14 cellular contexts compared by ENCODE assay signal in genomic region chr2:161995553-161996016, GRCh38.
DNase-seq lines count a peak whose midpoint lies in the region; ATAC-seq and TF ChIP-seq lines count a peak whose summit lies in the region.
"Had no signal": no experiment of that assay in that cellular context is flagged by ENCODE, and none has a peak within 500 bp of the region (broad histone marks: within the 10 kb centered on the region; RNA-seq: fewer than 3 reads in every experiment).

No MANE protein-coding gene starts in this region.

- POLR2A ChIA-PET in CD8-positive, alpha-beta memory T cell (lab: Charles Lee), result no interaction called here
- POLR2A ChIA-PET in activated CD4-positive, alpha-beta memory T cell treated with anti-CD3 and anti-CD28 coated beads, Interleukin-2, amount 10 ng/mL, durations not matched to agents 7 days and 5 days (lab: Charles Lee), result interaction anchor here (1.9 to 11.0 kb wide), 8 partner anchors 9 to 77 kb away, joined by 5 to 242 read pairs (median 52); partner anchors contain the start of gene DPP4
- POLR2A ChIA-PET in OCI-LY7 (lab: Charles Lee), result interaction anchor here (0.9 kb wide), 1 partner anchor 17 kb away, joined by 3 read pairs; no protein-coding TSS in a partner anchor

- H4K20me1 ChIP-seq in DND-41 (ENCODE audit: insufficient read depth, low read length) (no peaks in the 10 kb centered on the region), OCI-LY7 (ENCODE audit: insufficient read depth, low read length) (no peaks in the 10 kb centered on the region)
- H4K20me1 ChIP-seq: BLaER1 had no signal

- ATAC-seq in DND-41 (ENCODE audit: insufficient read depth, low read depth) (peak; percentile 16), left colon (peak; percentile 91), psoas muscle (no peak)
- ATAC-seq: stimulated activated naive B cell treated with anti-CD40 and anti-IgM and Interleukin-4, amounts not matched to agents 10 μg/mL and 1 μg/mL and 100 μg/mL, for 72 hours had no signal

- H3K27me3 Mint-ChIP-seq in CD8-positive, alpha-beta memory T cell, result no peaks in the 10 kb centered on the region
- no peaks in the 10 kb centered on the region for H3K27me3 Mint-ChIP-seq in activated CD4-positive, alpha-beta memory T cell treated with anti-CD3 and anti-CD28 coated beads, Interleukin-2, amount 10 ng/mL, durations not matched to agents 7 days and 5 days

- H3K4me3 Mint-ChIP-seq in CD8-positive, alpha-beta memory T cell, result peak overlapping the region in 6 of 7 donors; percentile 75 to 84 (median 80)
- H3K4me3 Mint-ChIP-seq in activated CD4-positive, alpha-beta memory T cell treated with anti-CD3 and anti-CD28 coated beads, Interleukin-2, amount 10 ng/mL, durations not matched to agents 7 days and 5 days, result peak overlapping the region; percentile 61
- H3K4me3 Mint-ChIP-seq: stimulated activated naive B cell treated with anti-CD40 and anti-IgM and Interleukin-4, amounts not matched to agents 10 μg/mL and 1 μg/mL and 100 μg/mL, for 72 hours had no signal

- peaks cover 60% of the 10 kb centered on the region for H3K4me1 ChIP-seq in CD8-positive, alpha-beta memory T cell (ENCODE audit: insufficient read depth, low read length)
- H3K4me1 ChIP-seq in DND-41 (ENCODE audit: insufficient read depth, low read length), result peaks cover 98% of the 10 kb centered on the region
- no peaks in the 10 kb centered on the region for H3K4me1 ChIP-seq in psoas muscle
- no peaks in the 10 kb centered on the region for H3K4me1 ChIP-seq in OCI-LY7 (ENCODE audit: insufficient read depth, low read length, poor library complexity, severe bottlenecking)
- H3K4me1 ChIP-seq: sigmoid colon had no signal

- no peak overlapping the region for H3K27ac ChIP-seq in CD8-positive, alpha-beta memory T cell (ENCODE audit: low read depth, low read length)
- peak overlapping the region; percentile 100 for H3K27ac ChIP-seq in DND-41 (ENCODE audit: low read length)
- H3K27ac ChIP-seq in psoas muscle, result no peak overlapping the region
- H3K27ac ChIP-seq in OCI-LY7 (ENCODE audit: low read depth, low read length, poor library complexity, severe bottlenecking), result no peak overlapping the region
- H3K27ac ChIP-seq: BLaER1, sigmoid colon had no signal

- H3K4me1 Mint-ChIP-seq in CD8-positive, alpha-beta memory T cell, result peaks cover 53 to 69% (median 69%) of the 10 kb centered on the region in 3 donors
- peaks cover 81% of the 10 kb centered on the region for H3K4me1 Mint-ChIP-seq in activated CD4-positive, alpha-beta memory T cell treated with anti-CD3 and anti-CD28 coated beads, Interleukin-2, amount 10 ng/mL, durations not matched to agents 7 days and 5 days

- peak overlapping the region; percentile 79 for H3K9ac ChIP-seq in DND-41 (ENCODE audit: low read depth, low read length)
- H3K9ac ChIP-seq: BLaER1 had no signal

- peak overlapping the region; percentile 58 for H3K4me2 ChIP-seq in DND-41 (ENCODE audit: insufficient read depth, low read length)
- H3K4me2 ChIP-seq in OCI-LY7 (ENCODE audit: low read length), result no peak overlapping the region
- H3K4me2 ChIP-seq: BLaER1 had no signal

- CTCF ChIA-PET in CD8-positive, alpha-beta memory T cell (lab: Charles Lee), result interaction anchor here (1.3 to 1.9 kb wide), 2 partner anchors 12 to 42 kb away, joined by 4 to 7 read pairs; no protein-coding TSS in a partner anchor
- CTCF ChIA-PET in activated CD4-positive, alpha-beta memory T cell treated with anti-CD3 and anti-CD28 coated beads, Interleukin-2, amount 10 ng/mL, durations not matched to agents 7 days and 5 days (lab: Charles Lee), result interaction anchor here (1.0 to 3.2 kb wide), 7 partner anchors 9 to 127 kb away, joined by 3 to 18 read pairs (median 7); no protein-coding TSS in a partner anchor
- CTCF ChIA-PET in OCI-LY7 (lab: Charles Lee; ENCODE audit: unreplicated experiment), result no interaction called here

- intact Hi-C loops in left colon (cut with DNase I, micrococcal nuclease) (no loop called here), psoas muscle (cut with DNase I) (no loop called here), OCI-LY7 (cut with micrococcal nuclease; ENCODE audit: unreplicated experiment) (no loop called here)

- H3K9me2 ChIP-seq in OCI-LY7 (ENCODE audit: insufficient read depth, low read length), result no peaks in the 10 kb centered on the region

- no peaks in the 10 kb centered on the region for H3K9me3 Mint-ChIP-seq in CD8-positive, alpha-beta memory T cell
- H3K9me3 Mint-ChIP-seq in activated CD4-positive, alpha-beta memory T cell treated with anti-CD3 and anti-CD28 coated beads, Interleukin-2, amount 10 ng/mL, durations not matched to agents 7 days and 5 days, result no peaks in the 10 kb centered on the region
- H3K9me3 Mint-ChIP-seq: stimulated activated naive B cell treated with anti-CD40 and anti-IgM and Interleukin-4, amounts not matched to agents 10 μg/mL and 1 μg/mL and 100 μg/mL, for 72 hours had no signal

- H2AFZ ChIP-seq in DND-41 (ENCODE audit: low read depth, low read length) (no peak overlapping the region), OCI-LY7 (ENCODE audit: low read length) (no peak overlapping the region)

- H3K79me2 ChIP-seq in DND-41 (ENCODE audit: insufficient read depth, low read length) (peaks cover 45% of the 10 kb centered on the region), OCI-LY7 (ENCODE audit: insufficient read depth, low read depth, low read length) (no peaks in the 10 kb centered on the region)

- H3K27me3 ChIP-seq in CD8-positive, alpha-beta memory T cell (ENCODE audit: insufficient read depth, low read length, poor library complexity, severe bottlenecking), result no peaks in the 10 kb centered on the region
- H3K27me3 ChIP-seq in DND-41 (ENCODE audit: insufficient read depth, low read length, poor library complexity) (no peaks in the 10 kb centered on the region), psoas muscle (ENCODE audit: insufficient read depth in 3 of 3, low read length in 2 of 3) (peaks cover 0 to 4% (median 0%) of the 10 kb centered on the region in 3 donors)
- H3K27me3 ChIP-seq: BLaER1, sigmoid colon had no signal

- DNase-seq in CD8-positive, alpha-beta memory T cell, result no peak
- DNase-seq in DND-41, result peak; percentile 54
- DNase-seq in activated CD4-positive, alpha-beta memory T cell treated with anti-CD3 and anti-CD28 coated beads, Interleukin-2, amount 10 ng/mL, durations not matched to agents 7 days and 5 days, result peak; percentile 36
- no peak for DNase-seq in left colon
- DNase-seq in NCI-H1048 (lab: John Stamatoyannopoulos, UW), result no peak
- no peak for DNase-seq in psoas muscle
- DNase-seq in OCI-LY7 (ENCODE audit: low spot score), result no peak
- DNase-seq: NCI-H1092; NCI-H510A treated with DMSO at 0.1 percent for 48 hours; sigmoid colon; stimulated activated naive B cell treated with anti-CD40 and anti-IgM and Interleukin-4, amounts not matched to agents 10 μg/mL and 1 μg/mL and 100 μg/mL, for 72 hours; T-helper 9 cell had no signal

- TF ChIP-seq CTCF in DND-41 (IDR thresholded peaks at IDR 0.05; ENCODE audit: borderline replicate concordance, extremely low read depth, low read length, poor library complexity, severe bottlenecking), result no peak
- no peak for TF ChIP-seq CTCF in psoas muscle (IDR thresholded peaks at IDR 0.05)
- TF ChIP-seq CTCF in OCI-LY7 (conservative IDR thresholded peaks at IDR 0.05; ENCODE audit: low read length), result no peak

- peak overlapping the region; percentile 22 for H3K4me3 ChIP-seq in CD8-positive, alpha-beta memory T cell (ENCODE audit: low read length)
- H3K4me3 ChIP-seq in DND-41 (ENCODE audit: low read depth in 1 of 2, low read length in 2 of 2) (peak overlapping the region in 1 of 2 experiments; percentile 38; a peak in 2 of 4 replicates), psoas muscle (no peak overlapping the region), OCI-LY7 (ENCODE audit: low read depth, low read length, poor library complexity, severe bottlenecking) (no peak overlapping the region)
- H3K4me3 ChIP-seq: BLaER1, lung, sigmoid colon had no signal

- no TSS peak for BruUV-seq in OCI-LY7 (replicated peaks; lab: Mats Ljungman, UMichigan)

- H3K27ac Mint-ChIP-seq in CD8-positive, alpha-beta memory T cell, result peak overlapping the region; percentile 75 to 96 (median 91)
- H3K27ac Mint-ChIP-seq in activated CD4-positive, alpha-beta memory T cell treated with anti-CD3 and anti-CD28 coated beads, Interleukin-2, amount 10 ng/mL, durations not matched to agents 7 days and 5 days, result peak overlapping the region; percentile 100
- H3K27ac Mint-ChIP-seq: stimulated activated naive B cell treated with anti-CD40 and anti-IgM and Interleukin-4, amounts not matched to agents 10 μg/mL and 1 μg/mL and 100 μg/mL, for 72 hours had no signal

- H3K9me3 ChIP-seq in CD8-positive, alpha-beta memory T cell (ENCODE audit: low read length), result no peaks in the 10 kb centered on the region
- H3K9me3 ChIP-seq in DND-41 (ENCODE audit: insufficient read depth, low read length, severe bottlenecking), result no peaks in the 10 kb centered on the region
- no peaks in the 10 kb centered on the region for H3K9me3 ChIP-seq in psoas muscle
- H3K9me3 ChIP-seq in OCI-LY7 (ENCODE audit: low read length), result no peaks in the 10 kb centered on the region
- H3K9me3 ChIP-seq: BLaER1, sigmoid colon had no signal

- peaks cover 6 to 10% (median 6%) of the 10 kb centered on the region in 3 donors for H3K36me3 Mint-ChIP-seq in CD8-positive, alpha-beta memory T cell
- peaks cover 85% of the 10 kb centered on the region for H3K36me3 Mint-ChIP-seq in activated CD4-positive, alpha-beta memory T cell treated with anti-CD3 and anti-CD28 coated beads, Interleukin-2, amount 10 ng/mL, durations not matched to agents 7 days and 5 days (ENCODE audit: low read depth)
- H3K36me3 Mint-ChIP-seq: stimulated activated naive B cell treated with anti-CD40 and anti-IgM and Interleukin-4, amounts not matched to agents 10 μg/mL and 1 μg/mL and 100 μg/mL, for 72 hours had no signal

- no peaks in the 10 kb centered on the region for H3K36me3 ChIP-seq in CD8-positive, alpha-beta memory T cell (ENCODE audit: insufficient read depth, low read length)
- H3K36me3 ChIP-seq in DND-41 (ENCODE audit: insufficient read depth, low read length), result peaks cover 62% of the 10 kb centered on the region
- H3K36me3 ChIP-seq in psoas muscle (ENCODE audit: insufficient read depth in 1 of 2, low read depth in 1 of 2), result no peaks in the 10 kb centered on the region
- no peaks in the 10 kb centered on the region for H3K36me3 ChIP-seq in OCI-LY7 (ENCODE audit: insufficient read depth, low read length)
- H3K36me3 ChIP-seq: BLaER1, sigmoid colon had no signal

Comparison
In these comparisons a context has a peak if more than half of its experiments do, and no peak if none do; other contexts are left out.
1. DNase-seq: peak in DND-41 (single experiment) and activated CD4-positive, alpha-beta memory T cell treated with anti-CD3 and anti-CD28 coated beads, Interleukin-2, amount 10 ng/mL, durations not matched to agents 7 days and 5 days (single experiment); none in CD8-positive, alpha-beta memory T cell (0 of 5), left colon (0 of 2), NCI-H1048 (single experiment), psoas muscle (0 of 2) and OCI-LY7 (single experiment).
2. ATAC-seq: peak in DND-41 (single experiment) and left colon (single experiment); none in psoas muscle (0 of 4).